In genomic region chr7:28573059-28573553, GRCh38 we compare ENCODE assay signal across 9 cellular contexts.
DNase-seq lines count a peak whose midpoint lies in the region; ATAC-seq and TF ChIP-seq lines count a peak whose summit lies in the region.
"Had no signal": no experiment of that assay in that cellular context is flagged by ENCODE, and none has a peak within 500 bp of the region (broad histone marks: within the 10 kb centered on the region; RNA-seq: fewer than 3 reads in every experiment).

No MANE protein-coding gene starts in this region.

- no peak overlapping the region for H3K9ac ChIP-seq in mammary epithelial cell (ENCODE audit: insufficient read depth, low read length)

- in situ Hi-C loops in mammary epithelial cell (cut with MboI; ENCODE audit: low sequenced_read_pairs in 2 of 2) (no loop called here), gastrocnemius medialis (cut with MboI; ENCODE audit: low sequenced_read_pairs in 4 of 4) (no loop called here)

- TF ChIP-seq CTCF in mammary epithelial cell (conservative IDR thresholded peaks at IDR 0.05 in 1 of 2, IDR thresholded peaks at IDR 0.05 in 1 of 2; ENCODE audit: extremely low read depth in 1 of 2, insufficient read depth in 1 of 2, low read depth in 1 of 2, low read length in 2 of 2), result no peak
- no peak for TF ChIP-seq CTCF in gastrocnemius medialis (IDR thresholded peaks at IDR 0.05 in 4 of 5, conservative IDR thresholded peaks at IDR 0.05 in 1 of 5)

- H3K9me3 ChIP-seq in mammary epithelial cell (replicated peaks; ENCODE audit: insufficient read depth, low read length) (no peaks in the 10 kb centered on the region), gastrocnemius medialis (no peaks in the 10 kb centered on the region)
- H3K9me3 ChIP-seq: vagina had no signal

- H3K4me3 ChIP-seq in mammary epithelial cell (replicated peaks in 1 of 3; ENCODE audit: insufficient read depth in 1 of 3, low read depth in 2 of 3, low read length in 3 of 3) (no peak overlapping the region), gastrocnemius medialis (no peak overlapping the region)
- H3K4me3 ChIP-seq: vagina had no signal

- BruUV-seq in mammary epithelial cell (replicated peaks; lab: Mats Ljungman, UMichigan), result no TSS peak

- peak; percentile 86 for DNase-seq in NCI-H2171 treated with DMSO at 0.1 percent for 48 hours (lab: John Stamatoyannopoulos, UW)
- DNase-seq in mammary epithelial cell, result peak; percentile 82
- DNase-seq in renal cortical epithelial cell (ENCODE audit: low read depth), result peak; percentile 67
- DNase-seq in gastrocnemius medialis, result no peak

- peak overlapping the region; percentile 63 for H3K4me2 ChIP-seq in mammary epithelial cell (ENCODE audit: insufficient read depth, low read depth, low read length)

- TF ChIP-seq POLR2A in gastrocnemius medialis (IDR thresholded peaks at IDR 0.05), result no peak

- 1% methylated on average over 6 of the region's 6 CpGs for WGBS in mammary epithelial cell (ENCODE audit: low coverage, missing lambda C conversion rate)

- intact Hi-C loops in mammary epithelial cell (cut with micrococcal nuclease), result loop anchor here (10.0 kb wide), 1 partner anchor 172 kb away; no protein-coding TSS in a partner anchor
- intact Hi-C loops in gastrocnemius medialis (cut with DNase I; ENCODE audit: low total_unique reads), result no loop called here

- no peak overlapping the region for H3K27ac ChIP-seq in mammary epithelial cell (ENCODE audit: insufficient read depth, low read depth, low read length)
- H3K27ac ChIP-seq in gastrocnemius medialis, result no peak overlapping the region
- H3K27ac ChIP-seq: vagina had no signal

- CTCF ChIA-PET in mammary epithelial cell (lab: Charles Lee; ENCODE audit: low non-redundant PET), result no interaction called here

- H3K36me3 ChIP-seq in mammary epithelial cell (ENCODE audit: insufficient read depth, low read length), result no peaks in the 10 kb centered on the region
- H3K36me3 ChIP-seq in gastrocnemius medialis, result no peaks in the 10 kb centered on the region
- H3K36me3 ChIP-seq: vagina had no signal

- H3K79me2 ChIP-seq in mammary epithelial cell (ENCODE audit: insufficient read depth, low read length), result no peaks in the 10 kb centered on the region

- peak; percentile 30 for ATAC-seq in GM21360 (IDR thresholded peaks at IDR 0.05; ENCODE audit: unreplicated experiment)
- no peak for ATAC-seq in GM18498 (IDR thresholded peaks at IDR 0.05; ENCODE audit: unreplicated experiment)
- no peak for ATAC-seq in GM18519 (IDR thresholded peaks at IDR 0.05; ENCODE audit: low FRiP score, unreplicated experiment)
- no peak for ATAC-seq in GM18520 (IDR thresholded peaks at IDR 0.05; ENCODE audit: unreplicated experiment)
- no peak for ATAC-seq in gastrocnemius medialis

- H4K20me1 ChIP-seq in mammary epithelial cell (ENCODE audit: insufficient read depth, low read length), result no peaks in the 10 kb centered on the region

- H3K27me3 ChIP-seq in mammary epithelial cell (ENCODE audit: insufficient read depth, low read length) (peaks cover 6% of the 10 kb centered on the region), gastrocnemius medialis (no peaks in the 10 kb centered on the region)
- H3K27me3 ChIP-seq: vagina had no signal

- H3K4me1 ChIP-seq in mammary epithelial cell (ENCODE audit: insufficient read depth, low read length) (peaks cover 32% of the 10 kb centered on the region), gastrocnemius medialis (peaks cover 0 to 9% of the 10 kb centered on the region in 2 donors)

- H2AFZ ChIP-seq in mammary epithelial cell (ENCODE audit: low read depth, low read length), result peak overlapping the region; percentile 15

- dilution Hi-C loops in mammary epithelial cell (cut with HindIII; ENCODE audit: low sequenced_read_pairs), result no loop called here

Comparison
In these comparisons a context has a peak if more than half of its experiments do, and no peak if none do; other contexts are left out.
1. DNase-seq: peak in NCI-H2171 treated with DMSO at 0.1 percent for 48 hours (single experiment), mammary epithelial cell (single experiment) and renal cortical epithelial cell (single experiment); none in gastrocnemius medialis (0 of 2).